14 cellular contexts compared by ENCODE assay signal in genomic region chr3:178059124-178059523, GRCh38.
DNase-seq lines count a peak whose midpoint lies in the region; ATAC-seq and TF ChIP-seq lines count a peak whose summit lies in the region.
"Had no signal": no experiment of that assay in that cellular context is flagged by ENCODE, and none has a peak within 500 bp of the region (broad histone marks: within the 10 kb centered on the region; RNA-seq: fewer than 3 reads in every experiment).

No MANE protein-coding gene starts in this region.

- no peaks in the 10 kb centered on the region for H3K36me3 ChIP-seq in IMR-90 (ENCODE audit: control insufficient read depth, insufficient read depth, low read length)
- H3K36me3 ChIP-seq in HAP-1 (replicated peaks) = no peaks in the 10 kb centered on the region
- H3K36me3 ChIP-seq: BE2C, tibial nerve had no signal

- no peak overlapping the region for H2AFZ ChIP-seq in IMR-90 (replicated peaks; ENCODE audit: low read length, poor library complexity)

- H3K27ac ChIP-seq in IMR-90 (ENCODE audit: insufficient read depth, low read length) = peak overlapping the region; percentile 53; the same call in 1 of the 2 replicates
- peak overlapping the region; percentile 31 for H3K27ac ChIP-seq in angular gyrus (ENCODE audit: low read depth, low read length)
- H3K27ac ChIP-seq: tibial nerve had no signal

- no peak overlapping the region for H3K56ac ChIP-seq in IMR-90 (ENCODE audit: extremely low read depth, insufficient read depth, low read length)

- no peak overlapping the region for H2AK9ac ChIP-seq in IMR-90 (replicated peaks; ENCODE audit: low read depth, low read length, poor library complexity)

- 0 out of 3 replicates have a peak overlapping the region, but pooled peaks have one; percentile 17 for H2BK15ac ChIP-seq in IMR-90 (ENCODE audit: low read depth, low read length)

- H3K9ac ChIP-seq in IMR-90 (ENCODE audit: low read depth, low read length) = no peak overlapping the region

- H3K4me2 ChIP-seq in IMR-90 (ENCODE audit: low read depth, low read length) = no peak overlapping the region

- H3K27me3 ChIP-seq in IMR-90 (ENCODE audit: control insufficient read depth, insufficient read depth, low read length) (no peaks in the 10 kb centered on the region), HAP-1 (ENCODE audit: low read depth) (no peaks in the 10 kb centered on the region; the same call in 1 of the 2 replicates)
- H3K27me3 ChIP-seq: BE2C, tibial nerve had no signal

- H2BK5ac ChIP-seq in IMR-90 (ENCODE audit: low read depth, low read length, poor library complexity, severe bottlenecking) = peak overlapping the region; percentile 77

- no peak overlapping the region; the same call in 1 of the 2 replicates for H2BK120ac ChIP-seq in IMR-90 (ENCODE audit: low read depth, low read length)

- no peak for TF ChIP-seq POLR2A in IMR-90 (IDR thresholded peaks at IDR 0.05; ENCODE audit: low read depth, low read length)

- DNase-seq in COR-L47 (lab: John Stamatoyannopoulos, UW) (peak; percentile 24), IMR-90 (peak; percentile 57), left ventricle myocardium superior (no peak), HAP-1 (ENCODE audit: low spot score in 2 of 2) (no peak), germinal center (ENCODE audit: low spot score) (no peak), T-helper 1 cell (no peak)
- no peak for DNase-seq in activated effector memory CD4-positive, alpha-beta T cell treated with Interleukin-2 at 50 U/mL for 16 hours
- DNase-seq: activated CD4-positive, alpha-beta T cell treated with anti-CD3 and anti-CD28 coated beads for 48 hours; activated naive CD4-positive, alpha-beta T cell treated with Interleukin-2 at 50 U/mL for 16 hours; BE2C; left colon had no signal

- TF ChIP-seq CTCF in IMR-90 (conservative IDR thresholded peaks at IDR 0.05; ENCODE audit: low read depth, low read length) = no peak

- intact Hi-C loops in IMR-90 (cut with micrococcal nuclease) (no loop called here), left ventricle myocardium superior (cut with micrococcal nuclease) (no loop called here)

- BruUV-seq in IMR-90 (replicated peaks; lab: Mats Ljungman, UMichigan) = no TSS peak

- no peaks in the 10 kb centered on the region for H3K79me1 ChIP-seq in IMR-90 (ENCODE audit: low read depth in 1 of 2, low read length in 2 of 2)

- dilution Hi-C loops in IMR-90 (cut with HindIII; ENCODE audit: low sequenced_read_pairs, unreplicated experiment) = no loop called here

- no peaks in the 10 kb centered on the region for H4K20me1 ChIP-seq in IMR-90 (ENCODE audit: insufficient read depth, low read length)

- H3K9me3 ChIP-seq in IMR-90 (ENCODE audit: control insufficient read depth, insufficient read depth, low read length) (no peaks in the 10 kb centered on the region), HAP-1 (no peaks in the 10 kb centered on the region)
- H3K9me3 ChIP-seq: BE2C, tibial nerve had no signal

- H2AK5ac ChIP-seq in IMR-90 (ENCODE audit: low read depth, low read length) = no peak overlapping the region

- H3K14ac ChIP-seq in IMR-90 (replicated peaks; ENCODE audit: low read depth, low read length) = 0 out of 2 replicates have a peak overlapping the region, but pooled peaks have one; percentile 14

- H2BK20ac ChIP-seq in IMR-90 (ENCODE audit: low read depth, low read length) = peak overlapping the region; percentile 54; the same call in 1 of the 2 replicates

- TF ChIP-seq RAD21 in IMR-90 (IDR thresholded peaks at IDR 0.05; ENCODE audit: low read length) = no peak

- CTCF ChIA-PET in IMR-90 (lab: Yijun Ruan, JAX) = interaction anchor here (0.6 kb wide), 1 partner anchor 22 kb away, joined by 4 read pairs; no protein-coding TSS in a partner anchor

- POLR2A ChIA-PET in IMR-90 (lab: Charles Lee; ENCODE audit: unreplicated experiment) = no interaction called here

- H4K8ac ChIP-seq in IMR-90 (ENCODE audit: low read depth in 2 of 2, low read length in 2 of 2) = no peak overlapping the region; a peak in 1 of 4 replicates

- H3K4me3 ChIP-seq in IMR-90 (ENCODE audit: insufficient read depth, low read depth, low read length) = no peak overlapping the region
- no peak overlapping the region for H3K4me3 ChIP-seq in HAP-1
- H3K4me3 ChIP-seq: skin epidermis, tibial nerve had no signal

- H3K4me1 ChIP-seq in IMR-90 (ENCODE audit: control insufficient read depth, insufficient read depth, low read length) (peaks cover 7% of the 10 kb centered on the region), HAP-1 (no peaks in the 10 kb centered on the region)

- H3K9me1 ChIP-seq in IMR-90 (ENCODE audit: insufficient read depth, low read length) = no peaks in the 10 kb centered on the region

- in situ Hi-C loops in IMR-90 (cut with MboI; ENCODE audit: low sequenced_read_pairs) (no loop called here), HAP-1 (cut with MboI; ENCODE audit: low sequenced_read_pairs) (no loop called here)

- 0 out of 2 replicates have a peak overlapping the region, but pooled peaks have one; percentile 8 for H3K23ac ChIP-seq in IMR-90 (ENCODE audit: low read depth, low read length)

- ATAC-seq in IMR-90 (ENCODE audit: low read depth) = no peak
- peak; percentile 53 for ATAC-seq in left ventricle myocardium superior
- ATAC-seq: left colon had no signal

- no peak overlapping the region for H4K91ac ChIP-seq in IMR-90 (ENCODE audit: insufficient read depth, low read depth, low read length)

- peak overlapping the region; percentile 93 for H3K18ac ChIP-seq in IMR-90 (ENCODE audit: low read depth, low read length)

- no peak overlapping the region for H3K4ac ChIP-seq in IMR-90 (ENCODE audit: low read depth, low read length)

- H4K5ac ChIP-seq in IMR-90 (ENCODE audit: low read depth, low read length) = peak overlapping the region; percentile 31

TF ChIP-seq in IMR-90, 13 proteins besides CTCF, POLR2A, EP300 and RAD21:
- TF ChIP-seq SMC3 (IDR thresholded peaks at IDR 0.05; ENCODE audit: low read depth, low read length) = no peak
- no peak for TF ChIP-seq CEBPB (IDR thresholded peaks at IDR 0.05; ENCODE audit: low read depth, low read length)

Comparison
In these comparisons a context has a peak if more than half of its experiments do, and no peak if none do; other contexts are left out.
1. DNase-seq: peak in COR-L47 (single experiment) and IMR-90 (single experiment); none in left ventricle myocardium superior (single experiment), HAP-1 (0 of 2), germinal center (single experiment), T-helper 1 cell (0 of 5) and activated effector memory CD4-positive, alpha-beta T cell treated with Interleukin-2 at 50 U/mL for 16 hours (single experiment).